ENCODE assay signal across 8 cellular contexts in the genomic region with DNA sequence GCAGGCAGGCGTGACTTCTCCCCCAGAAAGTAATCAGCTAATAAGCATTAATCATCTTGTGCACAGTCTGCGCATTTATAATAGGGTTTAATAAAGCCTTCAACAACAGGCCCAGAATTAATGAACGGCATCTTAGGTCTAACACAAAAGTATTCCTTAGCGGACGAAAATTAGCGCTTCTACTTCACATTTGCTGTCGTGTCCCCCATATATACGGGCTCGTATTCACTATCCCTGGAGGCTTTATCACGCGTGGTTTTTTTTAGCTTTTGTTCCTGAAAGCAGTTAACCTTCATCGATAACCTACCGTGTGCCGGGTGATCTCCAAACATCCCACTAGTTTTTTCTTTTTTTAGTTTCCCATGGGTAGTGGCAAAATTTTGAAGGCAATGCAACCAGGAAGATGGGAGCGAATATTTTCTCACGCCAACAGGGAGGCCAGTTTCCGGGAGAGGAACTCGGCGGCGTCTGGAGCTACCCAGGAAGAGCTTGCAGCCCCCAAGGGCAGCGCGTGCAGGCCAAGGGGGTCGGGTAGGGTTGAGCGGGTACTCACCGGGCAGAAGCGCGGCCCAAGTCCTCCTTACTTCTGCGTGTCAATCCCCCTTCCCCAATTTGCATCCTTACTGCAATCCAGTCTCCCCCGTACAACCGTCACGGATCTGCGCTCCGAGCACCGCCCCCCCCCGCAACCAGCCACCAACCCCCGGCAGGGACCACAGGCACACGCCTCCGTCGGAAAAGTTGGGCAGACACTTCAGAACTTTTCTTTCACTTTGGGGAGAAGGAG. TPM values are rescaled to one million over a fixed set of nuclear protein-coding genes. Genes with fewer than 3 reads are reported as not detected.
DNase-seq lines count a peak whose midpoint lies in the region; ATAC-seq and TF ChIP-seq lines count a peak whose summit lies in the region.

No MANE protein-coding gene starts in this region.

- H2BK15ac ChIP-seq in IMR-90 (ENCODE audit: low read depth, low read length): 0 out of 3 replicates have a peak overlapping the region, but pooled peaks have one; percentile 86

- peak overlapping the region; percentile 70 to 88 for H4K8ac ChIP-seq in IMR-90 (ENCODE audit: low read depth in 2 of 2, low read length in 2 of 2)

- peak overlapping the region; percentile 77 for H3K27ac ChIP-seq in IMR-90 (ENCODE audit: insufficient read depth, low read length)
- no peak overlapping the region for H3K27ac ChIP-seq in mesodermal cell (ENCODE audit: low read depth, low read length, severe bottlenecking)

- CTCF ChIA-PET in IMR-90 (lab: Yijun Ruan, JAX): no interaction called here

- peak; percentile 4; the same call in 1 of the 2 replicates for ATAC-seq in IMR-90 (ENCODE audit: low read depth)
- no peak for ATAC-seq in GM21526 (IDR thresholded peaks at IDR 0.05; ENCODE audit: low FRiP score, unreplicated experiment)

- peaks cover 16 to 54% of the 10 kb centered on the region in 2 experiments for H3K79me1 ChIP-seq in IMR-90 (ENCODE audit: low read depth in 1 of 2, low read length in 2 of 2)

- H2BK5ac ChIP-seq in IMR-90 (ENCODE audit: low read depth, low read length, poor library complexity, severe bottlenecking): peak overlapping the region; percentile 93

- peaks cover 30% of the 10 kb centered on the region for H3K9me1 ChIP-seq in IMR-90 (ENCODE audit: insufficient read depth, low read length)

- peak overlapping the region; percentile 82 for H2AFZ ChIP-seq in IMR-90 (replicated peaks; ENCODE audit: low read length, poor library complexity)

- no peak for DNase-seq in AG10803 (ENCODE audit: low read depth)
- no peak for DNase-seq in IMR-90
- DNase-seq in cardiac fibroblast (ENCODE audit: low read depth in 2 of 2): peak in 1 of 2 donors; percentile 44
- no peak for DNase-seq in SIG-M5 (lab: John Stamatoyannopoulos, UW)
- no peak for DNase-seq in NCI-H2171 treated with DMSO at 0.1 percent for 48 hours (lab: John Stamatoyannopoulos, UW)
- no peak for DNase-seq in CD1c-positive myeloid dendritic cell (ENCODE audit: extremely low spot score)

- peak overlapping the region; percentile 97 for H3K14ac ChIP-seq in IMR-90 (replicated peaks; ENCODE audit: low read depth, low read length)

- H3K36me3 ChIP-seq in IMR-90 (ENCODE audit: control insufficient read depth, insufficient read depth, low read length) (no peaks in the 10 kb centered on the region), mesodermal cell (ENCODE audit: control insufficient read depth, insufficient read depth, low read length) (no peaks in the 10 kb centered on the region)

- peak overlapping the region; percentile 99 for H3K23ac ChIP-seq in IMR-90 (ENCODE audit: low read depth, low read length)

- peak overlapping the region; percentile 85 for H4K91ac ChIP-seq in IMR-90 (ENCODE audit: insufficient read depth, low read depth, low read length)

- H3K4me2 ChIP-seq in IMR-90 (ENCODE audit: low read depth, low read length): peak overlapping the region; percentile 86

- peak overlapping the region; percentile 83 for H3K9ac ChIP-seq in IMR-90 (ENCODE audit: low read depth, low read length)

- peaks cover 12% of the 10 kb centered on the region for H3K4me1 ChIP-seq in IMR-90 (ENCODE audit: control insufficient read depth, insufficient read depth, low read length)
- H3K4me1 ChIP-seq in mesodermal cell (ENCODE audit: control insufficient read depth, insufficient read depth, low read length, poor library complexity, severe bottlenecking): peaks cover 11% of the 10 kb centered on the region

- WGBS in IMR-90 (ENCODE audit: extremely low coverage in 2 of 2, insufficient read length in 1 of 2), 2 experiments: 41% methylated on average over 5 of the region's 39 CpGs; no CpG with 5 or more reads in 1 of the 2 experiments
- 22 to 40% methylated on average over 13 to 24 of the region's 39 CpGs for WGBS in mesodermal cell (ENCODE audit: insufficient coverage in 2 of 2), 2 experiments

- H2BK120ac ChIP-seq in IMR-90 (ENCODE audit: low read depth, low read length): peak overlapping the region; percentile 71

- H2AK5ac ChIP-seq in IMR-90 (ENCODE audit: low read depth, low read length): peak overlapping the region; percentile 96; the same call in 1 of the 2 replicates

- dilution Hi-C loops in IMR-90 (cut with HindIII; ENCODE audit: low sequenced_read_pairs, unreplicated experiment): no loop called here

- peak overlapping the region; percentile 97 for H2AK9ac ChIP-seq in IMR-90 (replicated peaks; ENCODE audit: low read depth, low read length, poor library complexity)

- 0 out of 2 replicates have a peak overlapping the region, but pooled peaks have one; percentile 8 for H2BK20ac ChIP-seq in IMR-90 (ENCODE audit: low read depth, low read length)

- H3K4me3 ChIP-seq in AG10803 (ENCODE audit: low read length) (peak overlapping the region; percentile 97), IMR-90 (ENCODE audit: insufficient read depth, low read depth, low read length) (peak overlapping the region; percentile 95), cardiac fibroblast (replicated peaks in 1 of 2; ENCODE audit: low read depth in 2 of 2, low read length in 2 of 2) (peak overlapping the region; percentile 79 to 88), mesodermal cell (ENCODE audit: extremely low read depth, insufficient read depth, low read length, poor library complexity, severe bottlenecking) (peak overlapping the region; percentile 42)

- H3K4ac ChIP-seq in IMR-90 (ENCODE audit: low read depth, low read length): peak overlapping the region; percentile 95

- no TSS peak for BruUV-seq in IMR-90 (replicated peaks; lab: Mats Ljungman, UMichigan)

- peak overlapping the region; percentile 40 for H4K5ac ChIP-seq in IMR-90 (ENCODE audit: low read depth, low read length)

- TF ChIP-seq POLR2A in IMR-90 (IDR thresholded peaks at IDR 0.05; ENCODE audit: low read depth, low read length): no peak

- POLR2A ChIA-PET in IMR-90 (lab: Charles Lee; ENCODE audit: unreplicated experiment): no interaction called here

- no peak for TF ChIP-seq RAD21 in IMR-90 (IDR thresholded peaks at IDR 0.05; ENCODE audit: low read length)

- in situ Hi-C loops in IMR-90 (cut with MboI; ENCODE audit: low sequenced_read_pairs): no loop called here

- no peaks in the 10 kb centered on the region for H3K9me3 ChIP-seq in IMR-90 (ENCODE audit: control insufficient read depth, insufficient read depth, low read length)
- no peaks in the 10 kb centered on the region for H3K9me3 ChIP-seq in mesodermal cell (ENCODE audit: control insufficient read depth, low read length)

- H3K56ac ChIP-seq in IMR-90 (ENCODE audit: extremely low read depth, insufficient read depth, low read length): peak overlapping the region; percentile 54

- intact Hi-C loops in IMR-90 (cut with micrococcal nuclease): loop anchor here (2.0 to 10.0 kb wide), 5 partner anchors 65 to 243 kb away; partner anchors contain the start of gene NEDD4L

- H4K20me1 ChIP-seq in IMR-90 (ENCODE audit: insufficient read depth, low read length): peaks cover 47% of the 10 kb centered on the region; the same call in 1 of the 2 replicates

- H3K27me3 ChIP-seq in IMR-90 (ENCODE audit: control insufficient read depth, insufficient read depth, low read length): no peaks in the 10 kb centered on the region

- no peak for TF ChIP-seq CTCF in AG10803 (conservative IDR thresholded peaks at IDR 0.05; ENCODE audit: low read length)
- no peak for TF ChIP-seq CTCF in IMR-90 (conservative IDR thresholded peaks at IDR 0.05; ENCODE audit: low read depth, low read length)
- no peak for TF ChIP-seq CTCF in cardiac fibroblast (IDR thresholded peaks at IDR 0.05; ENCODE audit: low read depth, low read length)

- H3K18ac ChIP-seq in IMR-90 (ENCODE audit: low read depth, low read length): peak overlapping the region; percentile 59

TF ChIP-seq in IMR-90, 13 proteins besides CTCF, POLR2A, EP300 and RAD21:
- TF ChIP-seq MXI1 (IDR thresholded peaks at IDR 0.05; ENCODE audit: borderline replicate concordance, low read depth, low read length) (no peak), RFX5 (IDR thresholded peaks at IDR 0.05; ENCODE audit: low read depth, low read length) (no peak), FOS (IDR thresholded peaks at IDR 0.05; ENCODE audit: low read depth, low read length) (no peak), CHD1 (IDR thresholded peaks at IDR 0.05; ENCODE audit: low read depth, low read length) (no peak), CEBPB (IDR thresholded peaks at IDR 0.05; ENCODE audit: low read depth, low read length) (no peak)

RNA-seq across cellular contexts. Expression of gene ATP8B1, which starts 1.5 kb away (rescaled TPM):
- 136 and 170 TPM in 2 replicates for total RNA-seq in IMR-90 (2012; rRNA removed)
- 57.7 and 64.3 TPM in 2 replicates for polyA plus RNA-seq in IMR-90 (2012; rRNA removed)
- 23.4 and 27.5 TPM in 2 replicates for polyA plus RNA-seq in IMR-90 (2012; cell fraction: cytosol; rRNA removed)
- polyA plus RNA-seq in IMR-90 (2012; cell fraction: nucleus; rRNA removed; ENCODE audit: low replicate concordance): 31.8 and 116 TPM in 2 replicates
- polyA plus RNA-seq in mesodermal cell (2013, experiment 1 of 2): 3.6 TPM
- polyA plus RNA-seq in mesodermal cell (2013, experiment 2 of 2): 2.7 TPM

Comparison
In these comparisons a context has a peak if more than half of its experiments do, and no peak if none do; other contexts are left out.
1. H3K4me3 ChIP-seq: peak in every context shown above with its lines; median percentile 97 in AG10803; 95 in IMR-90; 84 in cardiac fibroblast; 42 in mesodermal cell.